Comparison of ENCODE assay signal across 1 cellular context in the genomic region with DNA sequence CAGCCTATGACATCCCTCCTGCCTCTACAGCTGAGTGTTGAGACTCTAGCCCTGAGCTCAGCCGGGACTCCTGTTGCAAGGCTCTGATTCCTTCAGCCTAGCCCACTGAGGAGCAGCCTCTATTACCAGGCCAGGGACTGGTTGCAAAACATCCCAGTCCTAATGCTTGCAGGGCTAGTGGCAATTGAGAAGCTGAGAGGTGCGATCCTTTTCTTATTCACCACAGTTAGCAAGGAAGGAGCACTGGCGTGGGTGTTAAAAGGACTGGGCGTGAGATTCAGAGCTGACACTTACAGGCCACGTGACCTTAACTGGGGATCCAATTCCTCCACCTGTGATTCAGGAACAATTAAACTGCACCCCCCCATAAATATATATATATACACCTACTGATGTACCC.
TF ChIP-seq lines count a peak whose summit lies in the region.

No MANE protein-coding gene starts in this region.

TF ChIP-seq in GM23338, 12 proteins besides CTCF, POLR2A, EP300 and RAD21 (continued from another document):
- TF ChIP-seq ZNF462 (CRISPR knock-in tag; IDR thresholded peaks at IDR 0.05) (no peak), EZH2phosphoT487 (IDR thresholded peaks at IDR 0.05; ENCODE audit: unreplicated experiment) (no peak)
